Comparison of ENCODE assay signal across 2 cellular contexts in genomic region chr10:49426490-49427360, GRCh38.
TF ChIP-seq lines count a peak whose summit lies in the region.

No MANE protein-coding gene starts in this region.

TF ChIP-seq in IMR-90, 13 proteins besides CTCF, POLR2A, EP300 and RAD21:
- TF ChIP-seq RFX5 (IDR thresholded peaks at IDR 0.05; ENCODE audit: low read depth, low read length), result no peak
- TF ChIP-seq SMC3 (IDR thresholded peaks at IDR 0.05; ENCODE audit: low read depth, low read length), result no peak
- TF ChIP-seq FOS (IDR thresholded peaks at IDR 0.05; ENCODE audit: low read depth, low read length), result no peak
- no peak for TF ChIP-seq CEBPB (IDR thresholded peaks at IDR 0.05; ENCODE audit: low read depth, low read length)

TF ChIP-seq in HepG2, 621 proteins besides CTCF, POLR2A, EP300 and RAD21:
- no peak for TF ChIP-seq HNRNPLL (IDR thresholded peaks at IDR 0.05; ENCODE audit: low read depth, low read length, poor library complexity, severe bottlenecking)
- TF ChIP-seq ZNF605 (CRISPR knock-in tag; IDR thresholded peaks at IDR 0.05), result no peak
- peak; percentile 39; the same call in 1 of the 2 replicates for TF ChIP-seq CEBPB (IDR thresholded peaks at IDR 0.05; ENCODE audit: borderline replicate concordance, low read depth, low read length)
- TF ChIP-seq BRF2 (CRISPR knock-in tag; IDR thresholded peaks at IDR 0.05), result no peak
- no peak for TF ChIP-seq ZNF205 (CRISPR knock-in tag; IDR thresholded peaks at IDR 0.05)
- peak; percentile 54; the same call in 1 of the 2 replicates for TF ChIP-seq CREB1 (IDR thresholded peaks at IDR 0.05)
- no peak for TF ChIP-seq CREB1 (CRISPR knock-in tag; IDR thresholded peaks at IDR 0.05)
